In the genomic region with DNA sequence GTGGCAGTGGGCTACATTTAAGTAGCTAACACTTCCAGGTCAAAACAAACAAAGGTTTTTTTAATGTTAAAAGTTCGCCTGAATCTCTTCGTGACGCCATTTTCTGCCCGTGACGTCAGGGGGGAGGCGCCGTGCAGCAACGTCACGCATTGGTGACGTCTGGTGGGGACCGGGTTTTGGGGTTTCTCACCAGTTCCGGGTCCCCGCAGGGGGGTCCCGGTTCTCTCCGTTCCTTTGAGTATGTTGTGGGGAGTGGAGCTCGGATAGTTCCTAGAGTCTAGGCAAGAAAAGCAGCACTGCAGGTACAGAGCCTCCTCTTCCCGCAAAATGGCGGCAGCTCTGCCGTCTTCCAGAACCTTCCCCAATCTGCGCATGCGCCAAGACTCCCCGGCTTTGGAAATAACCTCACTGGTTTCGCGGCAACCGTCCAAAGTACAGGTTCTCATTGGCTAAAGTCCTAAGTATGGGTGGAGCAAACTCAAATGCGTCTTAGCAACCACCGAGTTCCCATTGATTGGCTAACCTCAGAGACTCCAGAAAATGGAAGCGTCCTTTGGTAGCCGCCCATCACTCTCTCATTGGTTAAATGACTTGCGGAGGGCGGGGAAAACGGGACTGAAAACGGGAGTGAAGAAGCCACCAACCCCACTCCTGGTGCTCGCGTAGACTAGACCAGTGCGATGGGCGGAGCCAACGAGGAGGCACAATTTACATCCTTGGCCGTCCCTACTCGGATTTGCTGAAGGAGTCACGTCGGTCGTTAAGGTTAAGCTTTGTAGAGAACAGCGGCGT, we compare ENCODE assay signal across 8 cellular contexts. TPM values are rescaled to one million over a fixed set of nuclear protein-coding genes. Genes with fewer than 3 reads are reported as not detected.
A peak's percentile ranks its signal among the peaks of the same experiment; 100 is the strongest.
DNase-seq lines count a peak whose midpoint lies in the region; TF ChIP-seq lines count a peak whose summit lies in the region.

A gene (minus strand): TSS at position 341 of the 792 bp plus-strand sequence.

- peaks cover 30% of the 10 kb centered on the region for H3K4me1 ChIP-seq in CD8-positive, alpha-beta memory T cell (ENCODE audit: insufficient read depth, low read length)
- peaks cover 12% of the 10 kb centered on the region for H3K4me1 ChIP-seq in effector memory CD4-positive, alpha-beta T cell (ENCODE audit: control insufficient read depth, insufficient read depth, low read length, poor library complexity, severe bottlenecking)

- H3K4me3 Mint-ChIP-seq in CD8-positive, alpha-beta memory T cell = peak within 1 kb of the TSS; percentile 91 to 100 (median 97)

- peak; percentile 99 to 100 (median 100) for DNase-seq in CD8-positive, alpha-beta memory T cell
- DNase-seq in GM20000 (ENCODE audit: low spot score) (peak; percentile 89), HT-29 (ENCODE audit: low spot score) (peak; percentile 98), NOMO-1 (lab: John Stamatoyannopoulos, UW; ENCODE audit: unreplicated experiment in 2 of 2) (peak; percentile 99 to 100), lung microvascular endothelial cell (ENCODE audit: low read depth in 2 of 2) (peak; percentile 100)
- peak; percentile 99 to 100 (median 100) for DNase-seq in effector memory CD4-positive, alpha-beta T cell
- peak; percentile 99 to 100 (median 99) for DNase-seq in stimulated activated CD4-positive, alpha-beta T cell treated with anti-CD3 and anti-CD28 coated beads, TNF-alpha, amount 100 ng/mL, for 48 hours (ENCODE audit: low read depth in 3 of 3)

- TF ChIP-seq CTCF in GM20000 (IDR thresholded peaks at IDR 0.05; ENCODE audit: extremely low read depth, missing control alignments) = no peak

- peaks cover 0 to 7% of the 10 kb centered on the region in 2 donors for H3K27me3 Mint-ChIP-seq in CD8-positive, alpha-beta memory T cell

- CTCF ChIA-PET in CD8-positive, alpha-beta memory T cell (lab: Charles Lee) = interaction anchor here (0.9 to 3.8 kb wide), 17 partner anchors 11 to 362 kb away, joined by 3 to 28 read pairs (median 3); a partner anchor contains a TSS
- CTCF ChIA-PET in activated CD8-positive, alpha-beta memory T cell treated with anti-CD3 and anti-CD28 coated beads for 36 hours (lab: Charles Lee) = interaction anchor here (0.6 to 6.2 kb wide), 5 partner anchors 11 to 348 kb away, joined by 3 to 29 read pairs (median 4); a partner anchor contains a TSS

- H3K4me3 ChIP-seq in CD8-positive, alpha-beta memory T cell (ENCODE audit: low read length) = peak within 1 kb of the TSS; percentile 95
- H3K4me3 ChIP-seq in effector memory CD4-positive, alpha-beta T cell (ENCODE audit: insufficient read depth, low read depth, low read length, poor library complexity, severe bottlenecking) = peak within 1 kb of the TSS; percentile 77

- peaks cover 18% of the 10 kb centered on the region for H3K36me3 ChIP-seq in CD8-positive, alpha-beta memory T cell (ENCODE audit: insufficient read depth, low read length)
- H3K36me3 ChIP-seq in effector memory CD4-positive, alpha-beta T cell (ENCODE audit: control insufficient read depth, insufficient read depth, low read length) = peaks cover 26% of the 10 kb centered on the region

- H3K9me3 ChIP-seq in CD8-positive, alpha-beta memory T cell (ENCODE audit: low read length) = no peaks in the 10 kb centered on the region
- H3K9me3 ChIP-seq in effector memory CD4-positive, alpha-beta T cell (ENCODE audit: control insufficient read depth, low read length) = no peaks in the 10 kb centered on the region

- H3K27me3 ChIP-seq in CD8-positive, alpha-beta memory T cell (ENCODE audit: insufficient read depth, low read length, poor library complexity, severe bottlenecking) = no peaks in the 10 kb centered on the region
- no peaks in the 10 kb centered on the region for H3K27me3 ChIP-seq in effector memory CD4-positive, alpha-beta T cell (replicated peaks; ENCODE audit: control insufficient read depth, insufficient read depth, low read length, poor library complexity, severe bottlenecking)

- peaks cover 9 to 63% (median 9%) of the 10 kb centered on the region in 3 donors for H3K36me3 Mint-ChIP-seq in CD8-positive, alpha-beta memory T cell

- peak within 1 kb of the TSS; percentile 99 to 100 (median 100) for H3K27ac Mint-ChIP-seq in CD8-positive, alpha-beta memory T cell

- peak within 1 kb of the TSS; percentile 100 for H3K27ac ChIP-seq in CD8-positive, alpha-beta memory T cell (ENCODE audit: low read depth, low read length)
- H3K27ac ChIP-seq in effector memory CD4-positive, alpha-beta T cell (ENCODE audit: insufficient read depth, low read length, poor library complexity, severe bottlenecking) = peak within 1 kb of the TSS; percentile 100

- POLR2A ChIA-PET in CD8-positive, alpha-beta memory T cell (lab: Charles Lee) = interaction anchor here (0.5 to 2.4 kb wide), 15 partner anchors 9 to 1854 kb away, joined by 3 to 12 read pairs (median 4); a partner anchor contains a TSS
- POLR2A ChIA-PET in activated CD8-positive, alpha-beta memory T cell treated with anti-CD3 and anti-CD28 coated beads for 36 hours (lab: Charles Lee) = interaction anchor here (0.9 to 2.0 kb wide), 7 partner anchors 10 to 161 kb away, joined by 3 to 7 read pairs (median 6); a partner anchor contains a TSS

- H3K9me3 Mint-ChIP-seq in CD8-positive, alpha-beta memory T cell = peaks cover 0 to 3% (median 0%) of the 10 kb centered on the region in 5 donors

- peaks cover 36 to 56% (median 56%) of the 10 kb centered on the region in 3 donors for H3K4me1 Mint-ChIP-seq in CD8-positive, alpha-beta memory T cell

RNA-seq across cellular contexts. Expression of the gene that starts here (rescaled TPM):
- 10 to 100 TPM; 83.6 to 88.8 TPM for total RNA-seq in CD8-positive, alpha-beta memory T cell
- 50.3 TPM for polyA plus RNA-seq in CD8-positive, alpha-beta memory T cell
- total RNA-seq in HT-29 (2014; rRNA removed; shearing (Covaris generic)) = 54.9 and 56.3 TPM in 2 replicates
- 10 to 100 TPM; 69.7 to 72.1 TPM for total RNA-seq in activated CD8-positive, alpha-beta memory T cell treated with anti-CD3 and anti-CD28 coated beads for 36 hours
- total RNA-seq in lung microvascular endothelial cell = 24.0 and 37.7 TPM in 2 replicates

Comparison
In these comparisons a context has a peak if more than half of its experiments do, and no peak if none do; other contexts are left out.
1. Peak in every context shown above with its lines: DNase-seq, H3K4me3 ChIP-seq and H3K27ac ChIP-seq.